Comparison of ENCODE assay signal across 8 cellular contexts in genomic region chr6:78910611-78911134, GRCh38. TPM values are rescaled to one million over a fixed set of nuclear protein-coding genes. Genes with fewer than 3 reads are reported as not detected.
DNase-seq lines count a peak whose midpoint lies in the region; ATAC-seq and TF ChIP-seq lines count a peak whose summit lies in the region.

No MANE protein-coding gene starts in this region.

- no peak overlapping the region for H3K27ac Mint-ChIP-seq in CD8-positive, alpha-beta memory T cell

- no peak overlapping the region for H3K4me3 ChIP-seq in CD8-positive, alpha-beta memory T cell (ENCODE audit: low read length)
- H3K4me3 ChIP-seq in NT2/D1 (ENCODE audit: insufficient read length, low read depth), result peak overlapping the region; percentile 40
- H3K4me3 ChIP-seq in epithelial cell of proximal tubule (ENCODE audit: low read depth, low read length), result peak overlapping the region; percentile 57

- peaks cover 0 to 11% (median 4%) of the 10 kb centered on the region in 5 donors for H3K9me3 Mint-ChIP-seq in CD8-positive, alpha-beta memory T cell

- H3K4me3 Mint-ChIP-seq in CD8-positive, alpha-beta memory T cell, result peak overlapping the region in 6 of 7 donors; percentile 28 to 79 (median 53)

- no peak for TF ChIP-seq CTCF in epithelial cell of proximal tubule (conservative IDR thresholded peaks at IDR 0.05; ENCODE audit: low read depth, low read length)

- no peaks in the 10 kb centered on the region for H3K36me3 ChIP-seq in CD8-positive, alpha-beta memory T cell (ENCODE audit: insufficient read depth, low read length)
- H3K36me3 ChIP-seq in NT2/D1 (ENCODE audit: insufficient read depth, insufficient read length, low read length), result no peaks in the 10 kb centered on the region

- peaks cover 11 to 20% (median 19%) of the 10 kb centered on the region in 3 donors for H3K4me1 Mint-ChIP-seq in CD8-positive, alpha-beta memory T cell

- no peak overlapping the region for H3K27ac ChIP-seq in CD8-positive, alpha-beta memory T cell (ENCODE audit: low read depth, low read length)

- CTCF ChIA-PET in CD8-positive, alpha-beta memory T cell (lab: Charles Lee), result no interaction called here

- no peaks in the 10 kb centered on the region for H3K9me3 ChIP-seq in CD8-positive, alpha-beta memory T cell (ENCODE audit: low read length)
- no peaks in the 10 kb centered on the region for H3K9me3 ChIP-seq in NT2/D1 (ENCODE audit: insufficient read depth, low read length)

- peak; percentile 50 for ATAC-seq in GM19468 (IDR thresholded peaks at IDR 0.05; ENCODE audit: extremely low read depth, unreplicated experiment)

- H3K36me3 Mint-ChIP-seq in CD8-positive, alpha-beta memory T cell, result peaks cover 0 to 9% (median 2%) of the 10 kb centered on the region in 3 donors

- H3K27me3 ChIP-seq in CD8-positive, alpha-beta memory T cell (ENCODE audit: insufficient read depth, low read length, poor library complexity, severe bottlenecking), result peaks cover 8% of the 10 kb centered on the region
- H3K27me3 ChIP-seq in NT2/D1 (ENCODE audit: insufficient read depth, insufficient read length), result peaks cover 19% of the 10 kb centered on the region

- peak overlapping the region; percentile 61 for H3K9ac ChIP-seq in NT2/D1 (ENCODE audit: insufficient read length, low read depth)

- POLR2A ChIA-PET in CD8-positive, alpha-beta memory T cell (lab: Charles Lee), result no interaction called here

- peaks cover 27 to 48% of the 10 kb centered on the region in 2 donors for H3K27me3 Mint-ChIP-seq in CD8-positive, alpha-beta memory T cell

- no peak for DNase-seq in CD8-positive, alpha-beta memory T cell
- DNase-seq in NT2/D1 (ENCODE audit: low read depth, low spot score) (no peak), epithelial cell of proximal tubule (ENCODE audit: low read depth) (no peak), myocyte (ENCODE audit: low read depth) (peak; percentile 11), ureter (ENCODE audit: low spot score) (no peak), NCI-H69 (lab: John Stamatoyannopoulos, UW) (no peak), NOMO-1 treated with dmso at 0.1 percent for 144 hours (lab: John Stamatoyannopoulos, UW; ENCODE audit: unreplicated experiment) (no peak)

- H3K4me1 ChIP-seq in CD8-positive, alpha-beta memory T cell (ENCODE audit: insufficient read depth, low read length), result no peaks in the 10 kb centered on the region
- H3K4me1 ChIP-seq in NT2/D1 (ENCODE audit: insufficient read depth, insufficient read length), result no peaks in the 10 kb centered on the region

RNA-seq across cellular contexts. Expression of gene IRAK1BP1, which starts 43.3 kb away (rescaled TPM):
- 1 to 10 TPM; 2.9 to 3.1 TPM for total RNA-seq in CD8-positive, alpha-beta memory T cell
- polyA plus RNA-seq in CD8-positive, alpha-beta memory T cell, result 0.99 TPM
- total RNA-seq in epithelial cell of proximal tubule (2.8 and 3.6 TPM in 2 replicates), myocyte (2.9 and 3.4 TPM in 2 replicates), ureter (8.0 TPM)
- 1.3 TPM for polyA plus RNA-seq in myocyte (2012)
